In the genomic region with DNA sequence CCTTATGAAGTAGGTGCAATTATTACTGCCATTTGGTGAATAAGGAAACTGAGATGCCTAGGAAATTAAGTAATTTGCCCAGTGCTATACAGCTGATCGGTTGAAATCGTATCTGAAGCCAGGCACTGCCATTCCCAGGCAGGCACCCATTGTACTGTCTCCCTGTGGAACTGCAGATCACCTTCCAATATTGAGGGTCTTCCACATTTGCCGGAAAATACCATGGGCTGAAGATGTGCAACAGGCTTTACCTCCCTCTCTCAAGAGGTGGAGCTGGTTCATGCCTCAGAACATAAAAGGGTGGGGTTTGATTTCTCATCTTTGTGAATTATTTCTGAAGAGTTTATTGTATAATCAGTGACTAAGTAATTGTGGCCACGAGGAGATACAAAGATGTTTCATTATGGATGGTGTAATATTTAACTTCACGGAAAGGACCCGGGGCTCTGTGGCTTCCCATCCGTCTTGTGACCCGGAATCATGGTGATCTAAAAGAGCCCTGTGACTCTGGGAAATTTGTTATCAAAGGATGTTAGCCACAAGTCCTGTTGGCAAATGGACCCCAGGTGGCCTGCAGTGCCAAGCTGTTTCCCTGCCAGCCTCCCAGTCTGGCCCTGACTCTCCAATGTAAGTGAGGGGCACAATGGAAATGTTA, we compare ENCODE assay signal across 26 cellular contexts.
DNase-seq lines count a peak whose midpoint lies in the region; ATAC-seq, FAIRE-seq and TF ChIP-seq lines count a peak whose summit lies in the region.
"Had no signal": no experiment of that assay in that cellular context is flagged by ENCODE, and none has a peak within 500 bp of the region (broad histone marks: within the 10 kb centered on the region; RNA-seq: fewer than 3 reads in every experiment).

No MANE protein-coding gene starts in this region.

- TF ChIP-seq POLR2A in Peyer's patch (IDR thresholded peaks at IDR 0.05) = no peak
- TF ChIP-seq POLR2A in GM18505 (IDR thresholded peaks at IDR 0.05; ENCODE audit: borderline replicate concordance, extremely low read depth, insufficient read depth, insufficient read length) = no peak

- FAIRE-seq in D721Med (lab: Jason Lieb, UNC) = no peak
- FAIRE-seq: frontal cortex had no signal

- ATAC-seq in foreskin keratinocyte (no peak), HG02571 (IDR thresholded peaks at IDR 0.05; ENCODE audit: unreplicated experiment) (no peak), GM18505 (IDR thresholded peaks at IDR 0.05; ENCODE audit: unreplicated experiment) (no peak)
- ATAC-seq: HCT116, Panc1 had no signal

- H3K36me3 ChIP-seq in Peyer's patch = no peaks in the 10 kb centered on the region
- H3K36me3 ChIP-seq: BLaER1, breast epithelium, esophagus squamous epithelium had no signal

- peak in 2 of 6 experiments; percentile 18 to 50 for TF ChIP-seq CTCF in Peyer's patch (IDR thresholded peaks at IDR 0.05)
- TF ChIP-seq CTCF in foreskin keratinocyte (conservative IDR thresholded peaks at IDR 0.05) = peak; percentile 24
- no peak for TF ChIP-seq CTCF in D721Med (IDR thresholded peaks at IDR 0.05; ENCODE audit: insufficient read depth, missing control alignments)

- peak overlapping the region in 2 of 4 donors; percentile 59 to 83 for H3K27ac ChIP-seq in Peyer's patch
- H3K27ac ChIP-seq in foreskin keratinocyte = no peak overlapping the region
- no peak overlapping the region for H3K27ac ChIP-seq in substantia nigra (ENCODE audit: low read depth, low read length, poor library complexity, severe bottlenecking)
- H3K27ac ChIP-seq: BLaER1, breast epithelium, esophagus squamous epithelium had no signal

- DNase-seq in Caki2 (ENCODE audit: low read depth) = peak; percentile 89
- DNase-seq in Peyer's patch = peak in 2 of 3 donors; percentile 56 to 61
- DNase-seq in foreskin keratinocyte = no peak
- DNase-seq in mucosa of gallbladder (ENCODE audit: low spot score) = peak; percentile 68
- DNase-seq in substantia nigra (lab: John Stamatoyannopoulos, UW) = no peak
- DNase-seq in D721Med (ENCODE audit: insufficient read length, low spot score) = no peak
- DNase-seq: activated CD4-positive, alpha-beta T cell treated with anti-CD3 and anti-CD28 coated beads for 4 hours; activated effector memory CD4-positive, alpha-beta T cell treated with anti-CD3 and anti-CD28 coated beads, Interleukin-2, amount 50 U/mL, for 16 hours; activated T-cell treated with anti-CD3 and anti-CD28 coated beads, Interleukin-2, amount 50 U/mL, for 1 hour; anterior cingulate cortex; DMS79; endodermal cell; esophagus squamous epithelium; GDM1; NCI-H1694; SIG-M5; stimulated activated CD4-positive, alpha-beta T cell treated with anti-CD3 and anti-CD28 coated beads, Interleukin-4, amount 100 ng/mL, for 4 hours; SW 1271; trophoblast cell had no signal

- H3K27me3 ChIP-seq in Peyer's patch (no peaks in the 10 kb centered on the region), foreskin keratinocyte (no peaks in the 10 kb centered on the region)
- H3K27me3 ChIP-seq: BLaER1, breast epithelium, esophagus squamous epithelium had no signal

- H3K4me3 ChIP-seq in Peyer's patch = peak overlapping the region in 2 of 4 donors; percentile 44 to 45
- H3K4me3 ChIP-seq: BLaER1, breast epithelium, esophagus squamous epithelium had no signal

- in situ Hi-C loops in Caki2 (cut with HindIII; ENCODE audit: low pct_unique_long_range_greater_than_20kb, low sequenced_read_pairs) = no loop called here

- no peaks in the 10 kb centered on the region for H3K9me3 ChIP-seq in Peyer's patch
- H3K9me3 ChIP-seq: BLaER1, breast epithelium, esophagus squamous epithelium had no signal

- H3K4me1 ChIP-seq in Peyer's patch = peaks cover 0 to 36% (median 4%) of the 10 kb centered on the region in 4 donors
- H3K4me1 ChIP-seq in foreskin keratinocyte = no peaks in the 10 kb centered on the region

Comparison
In these comparisons a context has a peak if more than half of its experiments do, and no peak if none do; other contexts are left out.
1. DNase-seq: peak in Caki2 (single experiment), Peyer's patch (2 of 3) and mucosa of gallbladder (single experiment); none in foreskin keratinocyte (0 of 2), substantia nigra (0 of 49) and D721Med (single experiment).